In genomic region chr15:91737419-91737818, GRCh38 we compare ENCODE assay signal across 19 cellular contexts.
DNase-seq lines count a peak whose midpoint lies in the region; ATAC-seq, FAIRE-seq and TF ChIP-seq lines count a peak whose summit lies in the region.
"Had no signal": no experiment of that assay in that cellular context is flagged by ENCODE, and none has a peak within 500 bp of the region (broad histone marks: within the 10 kb centered on the region; RNA-seq: fewer than 3 reads in every experiment).

No MANE protein-coding gene starts in this region.

- H2BK20ac ChIP-seq in H1 (ENCODE audit: low read length) = no peak overlapping the region

- no peak overlapping the region for H4K91ac ChIP-seq in H1 (replicated peaks; ENCODE audit: insufficient read length, low read length)

- no peaks in the 10 kb centered on the region for H3K27me3 Mint-ChIP-seq in neural progenitor cell (ENCODE audit: insufficient read depth, low read depth)

- H2AFZ ChIP-seq in PC-9 (peak overlapping the region; percentile 77), H1 (ENCODE audit: low read length) (0 out of 2 replicates have a peak overlapping the region, but pooled peaks have one; percentile 39), neural progenitor cell (replicated peaks) (peak overlapping the region; percentile 31)
- H2AFZ ChIP-seq: GM23248 had no signal

- H3K23me2 ChIP-seq in H1 (ENCODE audit: low read depth, low read length) = no peaks in the 10 kb centered on the region

- BruUV-seq in PC-9 (replicated peaks; lab: Mats Ljungman, UMichigan) = no TSS peak

- H3K9me2 ChIP-seq in PC-9 (ENCODE audit: insufficient read depth) = no peaks in the 10 kb centered on the region

- FAIRE-seq in H1 (lab: Jason Lieb, UNC) = no peak
- FAIRE-seq: D721Med had no signal

- DNase-seq in DMS53 (lab: John Stamatoyannopoulos, UW) = peak; percentile 9
- no peak for DNase-seq in DMS53 treated with DMSO at 0.1 percent for 48 hours (lab: John Stamatoyannopoulos, UW; ENCODE audit: unreplicated experiment)
- DNase-seq in PC-9 = no peak
- DNase-seq in H1 (ENCODE audit: low read depth in 1 of 2, low spot score in 2 of 2) = no peak
- DNase-seq in neural progenitor cell (ENCODE audit: low spot score) = no peak
- DNase-seq in activated CD4-positive, CD25-positive, alpha-beta regulatory T cell treated with anti-CD3 and anti-CD28 coated beads, Interleukin-2, amount 50 U/mL, for 72 hours = no peak
- DNase-seq: Caco-2; CD4-positive, alpha-beta T cell; DMS79 treated with DMSO at 0.1 percent for 48 hours; GF-D8; H7; KG1 had no signal

- H3K18ac ChIP-seq in H1 (ENCODE audit: extremely low read depth, low read length) = no peak overlapping the region

- CTCF ChIA-PET in PC-9 (lab: Charles Lee) (no interaction called here), H1 (lab: Charles Lee; ENCODE audit: partially characterized antibody) (interaction anchor here (1.1 to 3.0 kb wide), 2 partner anchors 16 to 31 kb away, joined by 3 to 14 read pairs; no protein-coding TSS in a partner anchor)

- no peak overlapping the region for H3K9ac ChIP-seq in H1 (replicated peaks in 1 of 4; ENCODE audit: extremely low read depth in 1 of 4, low read depth in 3 of 4, low read length in 3 of 4)
- H3K9ac ChIP-seq in neural progenitor cell = no peak overlapping the region
- H3K9ac ChIP-seq: BLaER1 treated with 17β-estradiol and CSF1 and Interleukin-3, amounts not matched to agents 10 nM and 100 nM; GM23248 had no signal

- peak overlapping the region; percentile 14; the same call in 1 of the 2 replicates for H3K4me3 ChIP-seq in PC-9
- no peak overlapping the region for H3K4me3 ChIP-seq in H1 (ENCODE audit: extremely low read depth in 1 of 4, insufficient read depth in 2 of 4, low read depth in 3 of 4, low read length in 4 of 4)
- no peak overlapping the region for H3K4me3 ChIP-seq in neural progenitor cell
- H3K4me3 ChIP-seq: BLaER1 treated with 17β-estradiol and CSF1 and Interleukin-3, amounts not matched to agents 10 nM and 100 nM; GM23248 had no signal

- no peaks in the 10 kb centered on the region for H3K9me3 ChIP-seq in PC-9 (ENCODE audit: insufficient read depth, low read depth)
- no peaks in the 10 kb centered on the region for H3K9me3 ChIP-seq in H1 (ENCODE audit: insufficient read depth in 2 of 2, low read depth in 1 of 2, low read length in 1 of 2)
- H3K9me3 ChIP-seq in neural progenitor cell (ENCODE audit: low read depth) = no peaks in the 10 kb centered on the region
- H3K9me3 ChIP-seq: BLaER1 treated with 17β-estradiol and CSF1 and Interleukin-3, amounts not matched to agents 10 nM and 100 nM; Caco-2 had no signal

- H3K36me3 Mint-ChIP-seq in neural progenitor cell = no peaks in the 10 kb centered on the region

- H3K79me2 ChIP-seq in PC-9 (ENCODE audit: low read depth) (no peaks in the 10 kb centered on the region), H1 (ENCODE audit: control insufficient read depth in 1 of 2, insufficient read depth in 2 of 2, low read length in 2 of 2) (no peaks in the 10 kb centered on the region), neural progenitor cell (ENCODE audit: low read depth) (no peaks in the 10 kb centered on the region)

- H4K5ac ChIP-seq in H1 (ENCODE audit: insufficient read length, low read depth, low read length) = no peak overlapping the region

- no peak overlapping the region for H2BK15ac ChIP-seq in H1 (ENCODE audit: low read length)

- H3K56ac ChIP-seq in H1 (replicated peaks; ENCODE audit: insufficient read length, low read depth, low read length) = no peak overlapping the region

- no peaks in the 10 kb centered on the region for H3K79me1 ChIP-seq in H1 (ENCODE audit: low read depth, low read length)

- H3K36me3 ChIP-seq in PC-9 (ENCODE audit: low read depth) (no peaks in the 10 kb centered on the region), H1 (ENCODE audit: control insufficient read depth in 2 of 4, insufficient read depth in 4 of 4, low read length in 3 of 4) (no peaks in the 10 kb centered on the region), neural progenitor cell (no peaks in the 10 kb centered on the region)
- H3K36me3 ChIP-seq: BLaER1 treated with 17β-estradiol and CSF1 and Interleukin-3, amounts not matched to agents 10 nM and 100 nM had no signal

- H2BK120ac ChIP-seq in H1 (replicated peaks; ENCODE audit: low read depth, low read length) = no peak overlapping the region

- peaks cover 3% of the 10 kb centered on the region for H3K4me1 Mint-ChIP-seq in neural progenitor cell

- POLR2A ChIA-PET in PC-9 (lab: Charles Lee; ENCODE audit: unreplicated experiment) (no interaction called here), H1 (lab: Charles Lee; ENCODE audit: partially characterized antibody) (no interaction called here)

- peaks cover 2% of the 10 kb centered on the region for H3K9me3 Mint-ChIP-seq in neural progenitor cell
- H3K9me3 Mint-ChIP-seq: CD4-positive, alpha-beta T cell had no signal

- no peak for TF ChIP-seq RAD21 in H1 (IDR thresholded peaks at IDR 0.05 in 1 of 2, conservative IDR thresholded peaks at IDR 0.05 in 1 of 2; ENCODE audit: low read depth in 2 of 2, low read length in 2 of 2)

- no peak overlapping the region for H4K8ac ChIP-seq in H1 (ENCODE audit: extremely low read depth, insufficient read depth, low read length)

- TF ChIP-seq CTCF in PC-9 (conservative IDR thresholded peaks at IDR 0.05) (no peak), H1 (IDR thresholded peaks at IDR 0.05; ENCODE audit: control extremely low read depth in 1 of 3, insufficient read depth in 1 of 3, low read depth in 1 of 3, low read length in 3 of 3) (no peak), neural progenitor cell (IDR thresholded peaks at IDR 0.05) (no peak)

- no peak overlapping the region for H2BK12ac ChIP-seq in H1 (ENCODE audit: low read depth, low read length)

- H3K27ac Mint-ChIP-seq in neural progenitor cell = no peak overlapping the region
- H3K27ac Mint-ChIP-seq: CD4-positive, alpha-beta T cell had no signal

- H3F3A ChIP-seq in PC-9 (ENCODE audit: insufficient read depth, low read depth) (no peaks in the 10 kb centered on the region), neural progenitor cell (ENCODE audit: low read depth) (no peaks in the 10 kb centered on the region)

- no peak overlapping the region for H3K4ac ChIP-seq in H1 (replicated peaks; ENCODE audit: insufficient read length, low read depth, low read length)

- H3K27me3 ChIP-seq in PC-9 (ENCODE audit: insufficient read depth, low read depth) (no peaks in the 10 kb centered on the region), H1 (replicated peaks in 1 of 4; ENCODE audit: control insufficient read depth in 3 of 4, extremely low read depth in 1 of 4, insufficient read depth in 3 of 4, low read length in 3 of 4) (no peaks in the 10 kb centered on the region), neural progenitor cell (no peaks in the 10 kb centered on the region)
- H3K27me3 ChIP-seq: BLaER1 treated with 17β-estradiol and CSF1 and Interleukin-3, amounts not matched to agents 10 nM and 100 nM had no signal

- H3K4me3 Mint-ChIP-seq in neural progenitor cell = no peak overlapping the region
- H3K4me3 Mint-ChIP-seq: CD4-positive, alpha-beta T cell had no signal

- no peak for TF ChIP-seq EP300 in H1 (IDR thresholded peaks at IDR 0.05; ENCODE audit: borderline replicate concordance in 1 of 2, low read depth in 2 of 2, low read length in 2 of 2)

- H3K27ac ChIP-seq in PC-9 = no peak overlapping the region
- no peak overlapping the region for H3K27ac ChIP-seq in H1 (ENCODE audit: low read depth, low read length)
- no peak overlapping the region for H3K27ac ChIP-seq in neural progenitor cell
- H3K27ac ChIP-seq: 22Rv1; BLaER1 treated with 17β-estradiol and CSF1 and Interleukin-3, amounts not matched to agents 10 nM and 100 nM; GM23248 had no signal

- H4K20me1 ChIP-seq in PC-9 (ENCODE audit: insufficient read depth) (no peaks in the 10 kb centered on the region), H1 (replicated peaks in 1 of 2; ENCODE audit: control insufficient read depth in 1 of 2, insufficient read depth in 2 of 2, low read length in 2 of 2) (no peaks in the 10 kb centered on the region), neural progenitor cell (ENCODE audit: low read depth) (no peaks in the 10 kb centered on the region)
- H4K20me1 ChIP-seq: BLaER1 treated with 17β-estradiol and CSF1 and Interleukin-3, amounts not matched to agents 10 nM and 100 nM had no signal

- no peak for ATAC-seq in HG03521 (IDR thresholded peaks at IDR 0.05; ENCODE audit: unreplicated experiment)
- ATAC-seq in GM18907 (IDR thresholded peaks at IDR 0.05; ENCODE audit: unreplicated experiment) = no peak
- ATAC-seq: HCT116 had no signal

- H3K23ac ChIP-seq in H1 (ENCODE audit: insufficient read length) = no peak overlapping the region

- H2BK5ac ChIP-seq in H1 (ENCODE audit: low read depth, low read length) = no peak overlapping the region

- H3K4me2 ChIP-seq in PC-9 (peak overlapping the region; percentile 37), H1 (ENCODE audit: insufficient read depth in 1 of 2, low read depth in 2 of 2, low read length in 2 of 2) (no peak overlapping the region), neural progenitor cell (no peak overlapping the region)
- H3K4me2 ChIP-seq: BLaER1 treated with 17β-estradiol and CSF1 and Interleukin-3, amounts not matched to agents 10 nM and 100 nM had no signal

- H2AK5ac ChIP-seq in H1 (ENCODE audit: low read depth, low read length) = no peak overlapping the region

- H3K14ac ChIP-seq in H1 (ENCODE audit: insufficient read length) = no peak overlapping the region

- 87% methylated on average over 8 of the region's 8 CpGs; no CpG with 5 or more reads in 1 of the 2 experiments for WGBS in H1 (ENCODE audit: extremely low coverage in 1 of 2, insufficient coverage in 1 of 2, insufficient read length in 1 of 2, insufficient replicate concordance in 2 of 2, low coverage in 1 of 2, low lambda C conversion rate in 2 of 2, missing lambda C conversion rate in 1 of 2), 2 experiments

- TF ChIP-seq POLR2A in H1 (IDR thresholded peaks at IDR 0.05; ENCODE audit: control extremely low read depth in 1 of 2, low read depth in 2 of 2, low read length in 2 of 2) = no peak

- intact Hi-C loops in PC-9 (cut with micrococcal nuclease; ENCODE audit: unreplicated experiment) = no loop called here

- no peaks in the 10 kb centered on the region for H3K4me1 ChIP-seq in PC-9 (replicated peaks; ENCODE audit: insufficient read depth)
- no peaks in the 10 kb centered on the region for H3K4me1 ChIP-seq in H1 (replicated peaks in 1 of 4; ENCODE audit: control insufficient read depth in 3 of 4, insufficient read depth in 4 of 4, low read length in 3 of 4)
- no peaks in the 10 kb centered on the region for H3K4me1 ChIP-seq in neural progenitor cell
- H3K4me1 ChIP-seq: BLaER1 treated with 17β-estradiol and CSF1 and Interleukin-3, amounts not matched to agents 10 nM and 100 nM; Caco-2 had no signal

TF ChIP-seq in H1, 55 proteins besides CTCF, POLR2A, EP300 and RAD21:
- TF ChIP-seq NRF1 (IDR thresholded peaks at IDR 0.05; ENCODE audit: low read depth, low read length) (no peak), SAP30 (IDR thresholded peaks at IDR 0.05; ENCODE audit: insufficient read depth, insufficient replicate concordance, low read length) (no peak), KDM4A (IDR thresholded peaks at IDR 0.05; ENCODE audit: low read depth, low read length, severe bottlenecking) (no peak)
